ENCODE assay signal across 8 cellular contexts in genomic region chr2:233331536-233331935, GRCh38. TPM values are rescaled to one million over a fixed set of nuclear protein-coding genes. Genes with fewer than 3 reads are reported as not detected.
DNase-seq lines count a peak whose midpoint lies in the region; ATAC-seq, FAIRE-seq and TF ChIP-seq lines count a peak whose summit lies in the region.

No MANE protein-coding gene starts in this region.

- intact Hi-C loops in natural killer cell (cut with micrococcal nuclease), result loop anchor here (2.0 to 10.0 kb wide), 2 partner anchors 27 to 53 kb away; no protein-coding TSS in a partner anchor

- H3K27ac ChIP-seq in tibial nerve, result peak overlapping the region in 2 of 4 donors; percentile 45 to 70

- 76 to 77% methylated on average over 15 of the region's 15 CpGs for WGBS in tibial nerve, 2 donors

- TF ChIP-seq EP300 in tibial nerve (IDR thresholded peaks at IDR 0.05), result peak; percentile 82 to 88

- no peak for TF ChIP-seq CTCF in natural killer cell (IDR thresholded peaks at IDR 0.05)
- no peak for TF ChIP-seq CTCF in tibial nerve (IDR thresholded peaks at IDR 0.05)

- DNase-seq in GM18507 (ENCODE audit: extremely low spot score, insufficient read length, low read depth), result peak; percentile 53
- DNase-seq in SKM-1 treated with dmso at 0.1 percent for 144 hours (lab: John Stamatoyannopoulos, UW; ENCODE audit: unreplicated experiment), result peak; percentile 99
- peak; percentile 69 for DNase-seq in natural killer cell
- peak; percentile 16 to 61 for DNase-seq in tibial nerve (ENCODE audit: low spot score in 2 of 2)
- DNase-seq in NCI-H2196 treated with DMSO at 0.1 percent for 48 hours (lab: John Stamatoyannopoulos, UW; ENCODE audit: unreplicated experiment), result no peak
- DNase-seq in NCI-H1436 treated with DMSO at 0.1 percent for 48 hours (lab: John Stamatoyannopoulos, UW), result no peak

- no peaks in the 10 kb centered on the region for H3K27me3 ChIP-seq in tibial nerve

- no peaks in the 10 kb centered on the region for H3K27me3 Mint-ChIP-seq in activated naive CD4-positive, alpha-beta T cell treated with anti-CD3 and anti-CD28 coated beads, Interleukin-2, amount 50 U/mL, for 24 hours
- H3K27me3 Mint-ChIP-seq in natural killer cell (ENCODE audit: low read depth in 2 of 2), result no peaks in the 10 kb centered on the region

- peak overlapping the region; percentile 96 for H3K27ac Mint-ChIP-seq in activated naive CD4-positive, alpha-beta T cell treated with anti-CD3 and anti-CD28 coated beads, Interleukin-2, amount 50 U/mL, for 24 hours
- H3K27ac Mint-ChIP-seq in natural killer cell, result peak overlapping the region; percentile 97

- H3K36me3 ChIP-seq in tibial nerve, result no peaks in the 10 kb centered on the region

- peaks cover 0 to 7% (median 0%) of the 10 kb centered on the region in 4 donors for H3K4me1 ChIP-seq in tibial nerve

- peak in 1 of 2 donors; percentile 5 for TF ChIP-seq POLR2A in tibial nerve (IDR thresholded peaks at IDR 0.05)

- no peaks in the 10 kb centered on the region for H3K9me3 ChIP-seq in tibial nerve

- peaks cover 42% of the 10 kb centered on the region for H3K4me1 Mint-ChIP-seq in activated naive CD4-positive, alpha-beta T cell treated with anti-CD3 and anti-CD28 coated beads, Interleukin-2, amount 50 U/mL, for 24 hours
- H3K4me1 Mint-ChIP-seq in natural killer cell, result peaks cover 46 to 61% of the 10 kb centered on the region in 2 donors

- peak overlapping the region; percentile 66 for H3K4me3 Mint-ChIP-seq in activated naive CD4-positive, alpha-beta T cell treated with anti-CD3 and anti-CD28 coated beads, Interleukin-2, amount 50 U/mL, for 24 hours
- H3K4me3 Mint-ChIP-seq in natural killer cell, result peak overlapping the region; percentile 83

- no peaks in the 10 kb centered on the region for H3K36me3 Mint-ChIP-seq in activated naive CD4-positive, alpha-beta T cell treated with anti-CD3 and anti-CD28 coated beads, Interleukin-2, amount 50 U/mL, for 24 hours
- no peaks in the 10 kb centered on the region for H3K36me3 Mint-ChIP-seq in natural killer cell

- peak; percentile 100 for FAIRE-seq in GM18507 (lab: Jason Lieb, UNC)

- no peak overlapping the region for H3K4me3 ChIP-seq in tibial nerve

- H3K9me3 Mint-ChIP-seq in activated naive CD4-positive, alpha-beta T cell treated with anti-CD3 and anti-CD28 coated beads, Interleukin-2, amount 50 U/mL, for 24 hours, result no peaks in the 10 kb centered on the region
- H3K9me3 Mint-ChIP-seq in natural killer cell, result no peaks in the 10 kb centered on the region

- peak; percentile 92 for ATAC-seq in HG02938 (IDR thresholded peaks at IDR 0.05; ENCODE audit: unreplicated experiment)
- ATAC-seq in natural killer cell, result peak; percentile 94 to 95 (median 95)

RNA-seq across cellular contexts. Expression of gene DGKD, which starts 22.8 kb away (rescaled TPM):
- 100 to 1,000 TPM; 299 to 456 (median 329) TPM for total RNA-seq in natural killer cell
- total RNA-seq in tibial nerve, result 10 to 100 TPM in 1 of 4 donors, 1 to 10 TPM in 3; 6.5 to 11.7 (median 7.4) TPM

RNA-seq across cellular contexts. Expression of gene SAG, which starts 23.9 kb away (rescaled TPM):
- total RNA-seq in natural killer cell (under 1 TPM; 0.11 to 0.33 (median 0.12) TPM), tibial nerve (not detected)

Comparison
In these comparisons a context has a peak if more than half of its experiments do, and no peak if none do; other contexts are left out.
1. DNase-seq: peak in GM18507 (single experiment), SKM-1 treated with dmso at 0.1 percent for 144 hours (single experiment), natural killer cell (single experiment) and tibial nerve (2 of 2); none in NCI-H2196 treated with DMSO at 0.1 percent for 48 hours (single experiment) and NCI-H1436 treated with DMSO at 0.1 percent for 48 hours (single experiment).
2. RNA of gene DGKD, which starts 22.8 kb away (total RNA-seq): 299 to 456 TPM in natural killer cell; 6.5 to 11.7 TPM in tibial nerve; every median in the first group is over 10 times any median in the second.